ENCODE assay signal across 17 cellular contexts in genomic region chr16:75063549-75064082, GRCh38. TPM values are rescaled to one million over a fixed set of nuclear protein-coding genes. Genes with fewer than 3 reads are reported as not detected.
DNase-seq lines count a peak whose midpoint lies in the region; ATAC-seq and TF ChIP-seq lines count a peak whose summit lies in the region.
"Had no signal": no experiment of that assay in that cellular context is flagged by ENCODE, and none has a peak within 500 bp of the region (broad histone marks: within the 10 kb centered on the region; RNA-seq: fewer than 3 reads in every experiment).

No MANE protein-coding gene starts in this region.

- H3K4me2 ChIP-seq in Loucy (ENCODE audit: low read depth, low read length, poor library complexity, severe bottlenecking), result peak overlapping the region; percentile 96

- no peaks in the 10 kb centered on the region for H3K27me3 Mint-ChIP-seq in CD4-positive, alpha-beta memory T cell
- H3K27me3 Mint-ChIP-seq in endodermal cell (ENCODE audit: insufficient read depth) (no peaks in the 10 kb centered on the region), progenitor cell of endocrine pancreas (no peaks in the 10 kb centered on the region)
- H3K27me3 Mint-ChIP-seq: activated CD8-positive, alpha-beta memory T cell treated with anti-CD3 and anti-CD28 coated beads, Interleukin-2, amount 10 ng/mL, durations not matched to agents 7 days and 5 days had no signal

- POLR2A ChIA-PET in CD4-positive, alpha-beta memory T cell (lab: Charles Lee; ENCODE audit: partially characterized antibody), result interaction anchor here (1.6 to 2.9 kb wide), 3 partner anchors 11 to 45 kb away, joined by 3 to 22 read pairs (median 9); no protein-coding TSS in a partner anchor

- no peak for ATAC-seq in HG02852 (IDR thresholded peaks at IDR 0.05; ENCODE audit: unreplicated experiment)
- ATAC-seq: SK-N-SH treated with all-trans-retinoic acid at 6 μM for 48 hours had no signal

- WGBS in endodermal cell (ENCODE audit: insufficient coverage in 1 of 2, insufficient read length in 1 of 2), 2 experiments, result 92 to 94% methylated on average over 6 to 8 of the region's 8 CpGs

- TF ChIP-seq CTCF in Loucy (conservative IDR thresholded peaks at IDR 0.05; ENCODE audit: low read length), result 0 out of 2 replicates have a peak, but pooled peaks have one; percentile 20
- TF ChIP-seq CTCF in endodermal cell (conservative IDR thresholded peaks at IDR 0.05), result no peak
- no peak for TF ChIP-seq CTCF in progenitor cell of endocrine pancreas (IDR thresholded peaks at IDR 0.05; ENCODE audit: unreplicated experiment)

- H3K9ac ChIP-seq in Loucy (ENCODE audit: low read depth, low read length, poor library complexity, severe bottlenecking) (peak overlapping the region; percentile 84), endodermal cell (ENCODE audit: extremely low read depth, low read length, poor library complexity, severe bottlenecking) (no peak overlapping the region)

- H3K36me3 Mint-ChIP-seq in CD4-positive, alpha-beta memory T cell, result no peaks in the 10 kb centered on the region
- H3K36me3 Mint-ChIP-seq in endodermal cell (ENCODE audit: low read depth), result peaks cover 6% of the 10 kb centered on the region
- H3K36me3 Mint-ChIP-seq in progenitor cell of endocrine pancreas (ENCODE audit: insufficient read depth), result no peaks in the 10 kb centered on the region
- H3K36me3 Mint-ChIP-seq: activated CD8-positive, alpha-beta memory T cell treated with anti-CD3 and anti-CD28 coated beads, Interleukin-2, amount 10 ng/mL, durations not matched to agents 7 days and 5 days had no signal

- no peaks in the 10 kb centered on the region for H3K36me3 ChIP-seq in CD4-positive, alpha-beta memory T cell (ENCODE audit: insufficient read depth, low read length)
- H3K36me3 ChIP-seq in Loucy (ENCODE audit: insufficient read depth, low read length) (peaks cover 15% of the 10 kb centered on the region; the same call in 1 of the 2 replicates), endodermal cell (ENCODE audit: control insufficient read depth, insufficient read depth, low read length) (no peaks in the 10 kb centered on the region)
- H3K36me3 ChIP-seq: heart left ventricle had no signal

- no peak for DNase-seq in CD4-positive, alpha-beta memory T cell
- DNase-seq in endodermal cell, result no peak
- no peak for DNase-seq in progenitor cell of endocrine pancreas (ENCODE audit: low spot score, unreplicated experiment)
- no peak for DNase-seq in hepatic stellate cell (ENCODE audit: low spot score)
- DNase-seq in 8988T, result no peak
- DNase-seq in stimulated activated CD4-positive, alpha-beta T cell treated with anti-CD3 and anti-CD28 coated beads, Interleukin-4, amount 100 ng/mL, for 24 hours, result no peak
- DNase-seq: C1 segment of cervical spinal cord; heart left ventricle; NCI-H1930; NCI-H526 treated with DMSO at 0.1 percent for 48 hours; stimulated activated CD4-positive, alpha-beta T cell treated with anti-CD3 and anti-CD28 coated beads, Interleukin-12 subunit alpha, Interleukin-12 subunit beta, amount 100 ng/mL, for 4 hours had no signal

- no peaks in the 10 kb centered on the region for H3K9me2 ChIP-seq in Loucy (replicated peaks; ENCODE audit: low read depth, low read length)

- no peaks in the 10 kb centered on the region for H3F3A ChIP-seq in Loucy (ENCODE audit: low read depth)

- H3K9me3 Mint-ChIP-seq in CD4-positive, alpha-beta memory T cell, result no peaks in the 10 kb centered on the region
- H3K9me3 Mint-ChIP-seq in endodermal cell, result no peaks in the 10 kb centered on the region
- H3K9me3 Mint-ChIP-seq in progenitor cell of endocrine pancreas (ENCODE audit: low read depth), result no peaks in the 10 kb centered on the region
- H3K9me3 Mint-ChIP-seq: dendritic cell treated with granulocyte-macrophage colony-stimulating factor and Interleukin-4, amounts not matched to agents 40 ng/mL and 50 ng/mL, for 4 days had no signal

- intact Hi-C loops in CD4-positive, alpha-beta memory T cell (cut with micrococcal nuclease), result loop anchor here (1.0 to 5.0 kb wide), 2 partner anchors 12 to 49 kb away; no protein-coding TSS in a partner anchor

- CTCF ChIA-PET in CD4-positive, alpha-beta memory T cell (lab: Charles Lee; ENCODE audit: partially characterized antibody), result interaction anchor here (0.9 to 5.2 kb wide), 5 partner anchors 9 to 79 kb away, joined by 3 to 31 read pairs (median 4); partner anchors contain the start of gene WDR59

- H3K4me3 Mint-ChIP-seq in CD4-positive, alpha-beta memory T cell, result peak overlapping the region in 3 of 8 donors; percentile 34 to 45 (median 36)
- H3K4me3 Mint-ChIP-seq in endodermal cell (no peak overlapping the region), progenitor cell of endocrine pancreas (ENCODE audit: low read depth) (no peak overlapping the region)

- H3K4me1 ChIP-seq in CD4-positive, alpha-beta memory T cell (ENCODE audit: insufficient read depth, low read length), result peaks cover 33% of the 10 kb centered on the region
- H3K4me1 ChIP-seq in Loucy (ENCODE audit: insufficient read depth, low read length, poor library complexity, severe bottlenecking) (peaks cover 73% of the 10 kb centered on the region), endodermal cell (ENCODE audit: control insufficient read depth, insufficient read depth, low read length) (no peaks in the 10 kb centered on the region)

- H3K27me3 ChIP-seq in CD4-positive, alpha-beta memory T cell (ENCODE audit: insufficient read depth, low read length), result no peaks in the 10 kb centered on the region
- no peaks in the 10 kb centered on the region for H3K27me3 ChIP-seq in Loucy (ENCODE audit: insufficient read depth, low read length, poor library complexity, severe bottlenecking)
- H3K27me3 ChIP-seq in endodermal cell (ENCODE audit: control insufficient read depth, insufficient read depth, low read length, poor library complexity, severe bottlenecking), result no peaks in the 10 kb centered on the region
- H3K27me3 ChIP-seq: heart left ventricle had no signal

- H4K20me1 ChIP-seq in Loucy (ENCODE audit: insufficient read depth, low read length, poor library complexity, severe bottlenecking), result peaks cover 76% of the 10 kb centered on the region

- H3K4me3 ChIP-seq in CD4-positive, alpha-beta memory T cell (ENCODE audit: low read length in 2 of 2), result no peak overlapping the region
- H3K4me3 ChIP-seq in Loucy (ENCODE audit: low read length, poor library complexity, severe bottlenecking) (peak overlapping the region; percentile 70), endodermal cell (ENCODE audit: low read length) (no peak overlapping the region)
- H3K4me3 ChIP-seq: heart left ventricle, mucosa of descending colon had no signal

- no peak overlapping the region for H3K27ac ChIP-seq in CD4-positive, alpha-beta memory T cell (ENCODE audit: low read depth, low read length)
- H3K27ac ChIP-seq in endodermal cell (ENCODE audit: low read depth, low read length), result no peak overlapping the region

- peaks cover 100% of the 10 kb centered on the region for H3K79me2 ChIP-seq in Loucy (ENCODE audit: insufficient read depth, low read length)

- peak overlapping the region in 6 of 7 donors; percentile 37 to 81 (median 56) for H3K27ac Mint-ChIP-seq in CD4-positive, alpha-beta memory T cell
- H3K27ac Mint-ChIP-seq in endodermal cell (peak overlapping the region; percentile 17), progenitor cell of endocrine pancreas (peak overlapping the region; percentile 83)
- H3K27ac Mint-ChIP-seq: dendritic cell treated with granulocyte-macrophage colony-stimulating factor and Interleukin-4, amounts not matched to agents 40 ng/mL and 50 ng/mL, for 4 days had no signal

- H2AFZ ChIP-seq in Loucy (ENCODE audit: low read length), result no peak overlapping the region

- no peaks in the 10 kb centered on the region for H3K9me3 ChIP-seq in CD4-positive, alpha-beta memory T cell (ENCODE audit: control insufficient read depth in 1 of 2, low read length in 2 of 2)
- H3K9me3 ChIP-seq in Loucy (ENCODE audit: insufficient read depth, low read depth, low read length) (no peaks in the 10 kb centered on the region), endodermal cell (ENCODE audit: control insufficient read depth, low read length) (no peaks in the 10 kb centered on the region)
- H3K9me3 ChIP-seq: heart left ventricle, mucosa of descending colon had no signal

- peaks cover 18 to 38% (median 27%) of the 10 kb centered on the region in 4 donors for H3K4me1 Mint-ChIP-seq in CD4-positive, alpha-beta memory T cell
- H3K4me1 Mint-ChIP-seq in endodermal cell (peaks cover 24% of the 10 kb centered on the region), progenitor cell of endocrine pancreas (ENCODE audit: low read depth) (peaks cover 47% of the 10 kb centered on the region)

RNA-seq across cellular contexts. Expression of gene LDHD, which starts 53.0 kb away (rescaled TPM):
- under 1 TPM; 0.17 to 0.20 TPM for total RNA-seq in CD4-positive, alpha-beta memory T cell
- under 1 TPM in 1 of 2 donors, not detected in 1; 0.09 TPM for polyA plus RNA-seq in CD4-positive, alpha-beta memory T cell
- total RNA-seq in endodermal cell, result 1 to 10 TPM; 1.4 to 4.3 TPM
- polyA plus RNA-seq in endodermal cell (2013, experiment 1 of 2), result 1.3 TPM
- polyA plus RNA-seq in endodermal cell (2013, experiment 2 of 2), result 0.70 TPM
- total RNA-seq in progenitor cell of endocrine pancreas, result 0.64 and 0.89 TPM in 2 replicates
- total RNA-seq: activated CD8-positive, alpha-beta memory T cell treated with anti-CD3 and anti-CD28 coated beads, Interleukin-2, amount 10 ng/mL, durations not matched to agents 7 days and 5 days had no signal

Comparison
In these comparisons a context has a peak if more than half of its experiments do, and no peak if none do; other contexts are left out.
1. H3K27ac Mint-ChIP-seq: peak in every context shown above with its lines; median percentile 83 in progenitor cell of endocrine pancreas; 56 in CD4-positive, alpha-beta memory T cell; 17 in endodermal cell.